Comparison of ENCODE assay signal across 8 cellular contexts in the genomic region with DNA sequence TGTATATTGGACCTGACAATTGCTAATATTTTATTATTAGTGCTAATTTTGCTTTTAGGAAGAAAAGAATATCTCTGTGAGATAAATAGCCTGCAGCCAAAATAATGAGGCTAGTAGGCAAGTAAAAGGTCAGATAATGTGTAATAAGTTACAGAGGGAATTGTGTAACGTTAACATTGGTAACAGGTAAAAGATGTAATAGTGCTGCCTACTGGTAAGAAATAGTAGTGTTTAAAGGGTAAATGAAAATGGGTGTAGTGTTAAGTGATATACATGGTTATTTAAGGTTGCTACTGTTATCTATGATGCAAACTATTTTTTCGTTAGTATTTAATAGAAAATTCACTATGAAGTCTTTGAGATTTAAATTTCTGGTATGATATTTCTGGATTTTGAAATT. TPM values are rescaled to one million over a fixed set of nuclear protein-coding genes. Genes with fewer than 3 reads are reported as not detected.
DNase-seq lines count a peak whose midpoint lies in the region; ATAC-seq and TF ChIP-seq lines count a peak whose summit lies in the region.

No MANE protein-coding gene starts in this region.

- no peaks in the 10 kb centered on the region for H3K9me3 Mint-ChIP-seq in progenitor cell of endocrine pancreas (ENCODE audit: low read depth)

- no peaks in the 10 kb centered on the region for H3K36me3 Mint-ChIP-seq in progenitor cell of endocrine pancreas (ENCODE audit: insufficient read depth)

- DNase-seq in BJ (ENCODE audit: low read depth) (no peak), astrocyte of the cerebellum (ENCODE audit: low read depth) (peak; percentile 8), progenitor cell of endocrine pancreas (ENCODE audit: low spot score, unreplicated experiment) (no peak), dorsolateral prefrontal cortex (no peak), AG08396 (ENCODE audit: low spot score) (no peak), NCI-H187 (lab: John Stamatoyannopoulos, UW) (no peak)

- no peak overlapping the region for H3K4me3 ChIP-seq in BJ (ENCODE audit: low read depth, low read length)
- no peak overlapping the region for H3K4me3 ChIP-seq in astrocyte of the cerebellum (ENCODE audit: low read depth, low read length)
- no peak overlapping the region for H3K4me3 ChIP-seq in dorsolateral prefrontal cortex

- ATAC-seq in GM19467 (IDR thresholded peaks at IDR 0.05; ENCODE audit: unreplicated experiment): peak; percentile 83

- CTCF ChIA-PET in BJ (lab: Yijun Ruan, JAX): no interaction called here

- POLR2A ChIA-PET in BJ (lab: Charles Lee): no interaction called here

- H3K4me1 Mint-ChIP-seq in progenitor cell of endocrine pancreas (ENCODE audit: low read depth): peaks cover 5% of the 10 kb centered on the region

- H3K27me3 Mint-ChIP-seq in progenitor cell of endocrine pancreas: peaks cover 9% of the 10 kb centered on the region

- H3K27me3 ChIP-seq in BJ (ENCODE audit: control insufficient read depth, insufficient read depth, low read length): no peaks in the 10 kb centered on the region
- H3K27me3 ChIP-seq in dorsolateral prefrontal cortex: peaks cover 0 to 12% (median 0%) of the 10 kb centered on the region in 45 donors

- no peak overlapping the region for H3K4me3 Mint-ChIP-seq in progenitor cell of endocrine pancreas (ENCODE audit: low read depth)

- H3K27ac Mint-ChIP-seq in progenitor cell of endocrine pancreas: no peak overlapping the region

- TF ChIP-seq CTCF in BJ (IDR thresholded peaks at IDR 0.05; ENCODE audit: insufficient read depth, low read depth, low read length) (peak; percentile 17; the same call in 1 of the 2 replicates), LNCAP (IDR thresholded peaks at IDR 0.05) (peak; percentile 55; the same call in 1 of the 2 replicates), astrocyte of the cerebellum (IDR thresholded peaks at IDR 0.05; ENCODE audit: low read depth, low read length, missing control alignments) (peak; percentile 12), progenitor cell of endocrine pancreas (IDR thresholded peaks at IDR 0.05; ENCODE audit: unreplicated experiment) (peak; percentile 67), dorsolateral prefrontal cortex (IDR thresholded peaks at IDR 0.05 in 54 of 56, conservative IDR thresholded peaks at IDR 0.05 in 2 of 56; ENCODE audit: low read depth in 1 of 56, partially characterized antibody in 56 of 56) (peak in 9 of 56 donors; percentile 7 to 23 (median 12))

- intact Hi-C loops in dorsolateral prefrontal cortex (cut with DNase I): no loop called here

- no peaks in the 10 kb centered on the region for H3K36me3 ChIP-seq in BJ (ENCODE audit: control insufficient read depth, insufficient read depth, low read length)

- no peak overlapping the region for H3K27ac ChIP-seq in dorsolateral prefrontal cortex

- in situ Hi-C loops in astrocyte of the cerebellum (cut with HindIII; ENCODE audit: low sequenced_read_pairs): no loop called here

RNA-seq across cellular contexts. Expression of gene FOXP2, which starts 9.2 kb away (rescaled TPM):
- 0.59 and 0.66 TPM in 2 replicates for polyA plus RNA-seq in BJ (2011; rRNA removed)
- polyA minus RNA-seq in BJ (2011; rRNA and poly(A)+ RNA removed): 0.47 and 1.4 TPM in 2 replicates
- total RNA-seq in progenitor cell of endocrine pancreas (4.3 and 5.8 TPM in 2 replicates), dorsolateral prefrontal cortex (10 to 100 TPM in 104 of 120 experiments, 1 to 10 TPM in 16; 3.3 to 26.9 (median 14.6) TPM)
